In the genomic region with DNA sequence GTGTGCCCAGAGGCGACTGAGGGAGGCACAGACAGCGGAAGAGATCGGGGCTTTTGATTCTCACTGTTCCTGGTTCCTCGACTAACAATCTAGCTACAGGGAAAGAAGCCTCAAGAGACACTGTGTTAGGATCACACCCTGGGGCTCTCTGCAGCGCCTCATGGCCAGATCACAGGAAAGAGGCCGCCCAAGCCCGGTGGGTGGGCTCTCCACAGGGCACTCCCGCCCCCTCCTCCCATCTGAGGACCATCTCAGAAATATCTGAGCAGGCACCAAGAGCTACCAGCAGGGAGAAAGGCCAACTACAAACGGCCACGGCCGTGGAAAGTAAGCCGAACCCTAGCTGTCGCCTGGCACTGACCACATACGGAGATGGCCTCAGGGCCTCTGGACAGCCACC, we compare ENCODE assay signal across 20 cellular contexts.
A peak's percentile ranks its signal among the peaks of the same experiment; 100 is the strongest.
DNase-seq lines count a peak whose midpoint lies in the region; ATAC-seq and TF ChIP-seq lines count a peak whose summit lies in the region.
"Had no signal": no experiment of that assay in that cellular context is flagged by ENCODE, and none has a peak within 500 bp of the region (broad histone marks: within the 10 kb centered on the region; RNA-seq: fewer than 3 reads in every experiment).

No MANE protein-coding gene starts in this region.

- intact Hi-C loops in sciatic nerve (cut with DNase I): loop anchor here (10.0 kb wide), 1 partner anchor 483 kb away; no protein-coding TSS in a partner anchor

- H3K27ac ChIP-seq in GM23338 (ENCODE audit: low read depth) (peak overlapping the region; percentile 72), HUES6 (ENCODE audit: low read depth, low read length) (peak overlapping the region; percentile 52; the same call in 1 of the 2 replicates)
- H3K27ac ChIP-seq: C4-2B had no signal

- H3K9me3 Mint-ChIP-seq in GM23338 (no peaks in the 10 kb centered on the region), neural crest cell (no peaks in the 10 kb centered on the region)
- H3K9me3 Mint-ChIP-seq: CD8-positive, alpha-beta memory T cell had no signal

- TF ChIP-seq CTCF in GM23338 (conservative IDR thresholded peaks at IDR 0.05; ENCODE audit: low read depth in 2 of 2): no peak
- no peak for TF ChIP-seq CTCF in neural crest cell (conservative IDR thresholded peaks at IDR 0.05)

- peaks cover 17% of the 10 kb centered on the region for H3F3A ChIP-seq in GM23338 (replicated peaks; ENCODE audit: low read depth)

- DNase-seq in GM23338 (ENCODE audit: low spot score) (no peak), iPS-NIHi7 (ENCODE audit: extremely low spot score) (peak; percentile 54), neural crest cell (ENCODE audit: low read depth, low spot score) (no peak), hippocampal formation (lab: John Stamatoyannopoulos, UW) (no peak), NCI-H1930 (lab: John Stamatoyannopoulos, UW) (no peak), sciatic nerve (ENCODE audit: low spot score) (no peak)
- DNase-seq: Calu3; CD8-positive, alpha-beta memory T cell; DMS153; KG1; NCI-H1092; NCI-H1436; NCI-H2081; NCI-H2171; NCI-H524 treated with DMSO at 0.1 percent for 48 hours; PC-3; Right ventricle myocardium superior had no signal

- no peaks in the 10 kb centered on the region for H3K36me3 Mint-ChIP-seq in GM23338 (ENCODE audit: low read depth)
- H3K36me3 Mint-ChIP-seq in neural crest cell (ENCODE audit: low read depth): peaks cover 10% of the 10 kb centered on the region

- peak overlapping the region; percentile 70 for H3K9ac ChIP-seq in HUES6 (ENCODE audit: low read length)

- ATAC-seq in GM23338 (peak; percentile 68), GM21619 (IDR thresholded peaks at IDR 0.05; ENCODE audit: unreplicated experiment) (no peak), sciatic nerve (no peak)
- ATAC-seq: PC-3 had no signal

- H3K4me3 Mint-ChIP-seq in GM23338: no peak overlapping the region
- peak overlapping the region; percentile 44 for H3K4me3 Mint-ChIP-seq in neural crest cell
- H3K4me3 Mint-ChIP-seq: CD8-positive, alpha-beta memory T cell had no signal

- H3K27me3 Mint-ChIP-seq in GM23338 (ENCODE audit: insufficient read depth, low read depth, poor library complexity): no peaks in the 10 kb centered on the region
- H3K27me3 Mint-ChIP-seq in neural crest cell (ENCODE audit: low read depth): no peaks in the 10 kb centered on the region
- H3K27me3 Mint-ChIP-seq: CD8-positive, alpha-beta memory T cell had no signal

- H3K4me1 ChIP-seq in GM23338 (ENCODE audit: insufficient read depth) (peaks cover 31% of the 10 kb centered on the region), HUES6 (ENCODE audit: control insufficient read depth, insufficient read depth, low read length) (peaks cover 45% of the 10 kb centered on the region)

- no peaks in the 10 kb centered on the region for H3K27me3 ChIP-seq in GM23338 (ENCODE audit: insufficient read depth)
- H3K27me3 ChIP-seq in HUES6 (ENCODE audit: control insufficient read depth, insufficient read depth, low read length): no peaks in the 10 kb centered on the region

- no peaks in the 10 kb centered on the region for H3K79me2 ChIP-seq in GM23338 (replicated peaks; ENCODE audit: insufficient read depth)

- H2AFZ ChIP-seq in GM23338: 0 out of 2 replicates have a peak overlapping the region, but pooled peaks have one; percentile 1

- H4K20me1 ChIP-seq in GM23338 (replicated peaks; ENCODE audit: insufficient read depth): no peaks in the 10 kb centered on the region

- H3K4me1 Mint-ChIP-seq in GM23338 (peaks cover 46% of the 10 kb centered on the region), neural crest cell (peaks cover 23% of the 10 kb centered on the region)
- H3K4me1 Mint-ChIP-seq: CD8-positive, alpha-beta memory T cell had no signal

- H3K9me2 ChIP-seq in GM23338 (ENCODE audit: insufficient read depth): no peaks in the 10 kb centered on the region

- H3K9me3 ChIP-seq in HUES6 (ENCODE audit: control insufficient read depth, insufficient read depth, low read depth, low read length): no peaks in the 10 kb centered on the region

- H3K27ac Mint-ChIP-seq in GM23338 (no peak overlapping the region), neural crest cell (ENCODE audit: unreplicated experiment) (no peak overlapping the region)

- H3K4me3 ChIP-seq in GM23338: no peak overlapping the region
- H3K4me3 ChIP-seq in HUES6 (ENCODE audit: low read depth, low read length): no peak overlapping the region

- H3K4me2 ChIP-seq in GM23338: peak overlapping the region; percentile 59

- H3K36me3 ChIP-seq in GM23338 (ENCODE audit: insufficient read depth): no peaks in the 10 kb centered on the region
- H3K36me3 ChIP-seq in HUES6 (ENCODE audit: control insufficient read depth, insufficient read depth, low read length): no peaks in the 10 kb centered on the region

TF ChIP-seq in GM23338, 12 proteins besides CTCF, POLR2A, EP300 and RAD21:
- no peak for TF ChIP-seq EZH2 (IDR thresholded peaks at IDR 0.05; ENCODE audit: low read depth, unreplicated experiment)
- TF ChIP-seq, protein P1, sequence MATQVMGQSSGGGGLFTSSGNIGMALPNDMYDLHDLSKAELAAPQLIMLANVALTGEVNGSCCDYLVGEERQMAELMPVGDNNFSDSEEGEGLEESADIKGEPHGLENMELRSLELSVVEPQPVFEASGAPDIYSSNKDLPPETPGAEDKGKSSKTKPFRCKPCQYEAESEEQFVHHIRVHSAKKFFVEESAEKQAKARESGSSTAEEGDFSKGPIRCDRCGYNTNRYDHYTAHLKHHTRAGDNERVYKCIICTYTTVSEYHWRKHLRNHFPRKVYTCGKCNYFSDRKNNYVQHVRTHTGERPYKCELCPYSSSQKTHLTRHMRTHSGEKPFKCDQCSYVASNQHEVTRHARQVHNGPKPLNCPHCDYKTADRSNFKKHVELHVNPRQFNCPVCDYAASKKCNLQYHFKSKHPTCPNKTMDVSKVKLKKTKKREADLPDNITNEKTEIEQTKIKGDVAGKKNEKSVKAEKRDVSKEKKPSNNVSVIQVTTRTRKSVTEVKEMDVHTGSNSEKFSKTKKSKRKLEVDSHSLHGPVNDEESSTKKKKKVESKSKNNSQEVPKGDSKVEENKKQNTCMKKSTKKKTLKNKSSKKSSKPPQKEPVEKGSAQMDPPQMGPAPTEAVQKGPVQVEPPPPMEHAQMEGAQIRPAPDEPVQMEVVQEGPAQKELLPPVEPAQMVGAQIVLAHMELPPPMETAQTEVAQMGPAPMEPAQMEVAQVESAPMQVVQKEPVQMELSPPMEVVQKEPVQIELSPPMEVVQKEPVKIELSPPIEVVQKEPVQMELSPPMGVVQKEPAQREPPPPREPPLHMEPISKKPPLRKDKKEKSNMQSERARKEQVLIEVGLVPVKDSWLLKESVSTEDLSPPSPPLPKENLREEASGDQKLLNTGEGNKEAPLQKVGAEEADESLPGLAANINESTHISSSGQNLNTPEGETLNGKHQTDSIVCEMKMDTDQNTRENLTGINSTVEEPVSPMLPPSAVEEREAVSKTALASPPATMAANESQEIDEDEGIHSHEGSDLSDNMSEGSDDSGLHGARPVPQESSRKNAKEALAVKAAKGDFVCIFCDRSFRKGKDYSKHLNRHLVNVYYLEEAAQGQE (IDR thresholded peaks at IDR 0.05; ENCODE audit: unreplicated experiment): no peak
- no peak for TF ChIP-seq CREB1 (CRISPR knock-in tag; IDR thresholded peaks at IDR 0.05; ENCODE audit: low read depth)
